10 cellular contexts compared by ENCODE assay signal in the genomic region with DNA sequence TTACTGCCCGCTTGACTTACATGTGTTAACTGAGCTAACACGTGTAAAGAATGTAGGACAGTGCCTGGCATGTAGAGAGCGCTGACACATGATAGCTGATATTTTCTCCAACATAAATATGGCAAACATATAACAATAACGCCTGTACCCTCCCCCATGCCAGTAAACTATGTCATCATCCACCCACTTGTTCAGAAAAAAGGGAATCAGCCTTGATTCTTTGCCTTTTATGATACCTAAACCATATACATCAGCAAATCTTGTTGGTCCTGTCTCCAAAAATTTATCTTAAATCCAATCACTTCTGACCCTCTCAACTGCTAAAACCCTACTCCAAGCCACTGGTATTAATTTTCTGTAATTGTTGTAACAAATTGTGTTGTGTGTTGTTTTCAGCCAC. TPM values are rescaled to one million over a fixed set of nuclear protein-coding genes. Genes with fewer than 3 reads are reported as not detected.
DNase-seq lines count a peak whose midpoint lies in the region; ATAC-seq, FAIRE-seq and TF ChIP-seq lines count a peak whose summit lies in the region.
"Had no signal": no experiment of that assay in that cellular context is flagged by ENCODE, and none has a peak within 500 bp of the region (broad histone marks: within the 10 kb centered on the region; RNA-seq: fewer than 3 reads in every experiment).

No MANE protein-coding gene starts in this region.

- H3K79me2 ChIP-seq in mammary epithelial cell (ENCODE audit: insufficient read depth, low read length) (peaks cover 26% of the 10 kb centered on the region), keratinocyte (ENCODE audit: control insufficient read depth, insufficient read depth, low read length) (peaks cover 21% of the 10 kb centered on the region)

- H3K4me3 Mint-ChIP-seq in MCF 10A (ENCODE audit: unreplicated experiment) (peak overlapping the region; percentile 77), WTC11 (peak overlapping the region; percentile 88)

- H3K27me3 Mint-ChIP-seq in MCF 10A (ENCODE audit: insufficient read depth, unreplicated experiment): no peaks in the 10 kb centered on the region
- peaks cover 45% of the 10 kb centered on the region for H3K27me3 Mint-ChIP-seq in WTC11 (ENCODE audit: low read depth)

- POLR2A ChIA-PET in MCF 10A (lab: Yijun Ruan, JAX): interaction anchor here (0.7 to 9.8 kb wide), 10 partner anchors 10 to 156 kb away, joined by 3 to 234 read pairs (median 13); partner anchors contain the start of genes PGBD2, SH3BP5L and ZNF672
- POLR2A ChIA-PET in WTC11 (lab: Charles Lee): interaction anchor here (2.3 to 2.5 kb wide), 3 partner anchors 14 to 46 kb away, joined by 13 to 20 read pairs (median 18); partner anchors contain the start of genes PGBD2 and ZNF672

- H3K27me3 ChIP-seq in mammary epithelial cell (ENCODE audit: insufficient read depth, low read length) (no peaks in the 10 kb centered on the region), keratinocyte (ENCODE audit: control insufficient read depth, extremely low read depth, insufficient read depth, low read length) (no peaks in the 10 kb centered on the region), testis (no peaks in the 10 kb centered on the region), foreskin keratinocyte (no peaks in the 10 kb centered on the region)

- no peak overlapping the region for H3K4me2 ChIP-seq in mammary epithelial cell (ENCODE audit: insufficient read depth, low read depth, low read length)
- H3K4me2 ChIP-seq in keratinocyte (ENCODE audit: control insufficient read depth, extremely low read depth, insufficient read depth, low read depth, low read length): peak overlapping the region; percentile 81

- 98% methylated on average over 4 of the region's 4 CpGs for WGBS in mammary epithelial cell (ENCODE audit: low coverage, missing lambda C conversion rate)
- 54 to 62% methylated on average over 4 of the region's 4 CpGs for WGBS in testis, 2 donors

- H3K9me3 ChIP-seq in mammary epithelial cell (replicated peaks; ENCODE audit: insufficient read depth, low read length): no peaks in the 10 kb centered on the region
- no peaks in the 10 kb centered on the region for H3K9me3 ChIP-seq in keratinocyte (ENCODE audit: control insufficient read depth, low read depth, low read length)
- no peaks in the 10 kb centered on the region for H3K9me3 ChIP-seq in testis
- H3K9me3 ChIP-seq: MG63 had no signal

- intact Hi-C loops in MCF 10A (cut with micrococcal nuclease): no loop called here
- intact Hi-C loops in mammary epithelial cell (cut with micrococcal nuclease): no loop called here
- intact Hi-C loops in testis (cut with DNase I; ENCODE audit: low total_unique reads): no loop called here

- FAIRE-seq in keratinocyte (lab: Jason Lieb, UNC): no peak
- FAIRE-seq: TTC549 had no signal

- TF ChIP-seq CTCF in MCF 10A (IDR thresholded peaks at IDR 0.05; ENCODE audit: unreplicated experiment) (no peak), mammary epithelial cell (conservative IDR thresholded peaks at IDR 0.05 in 1 of 2, IDR thresholded peaks at IDR 0.05 in 1 of 2; ENCODE audit: extremely low read depth in 1 of 2, insufficient read depth in 1 of 2, low read depth in 1 of 2, low read length in 2 of 2) (no peak), WTC11 (IDR thresholded peaks at IDR 0.05) (no peak), keratinocyte (optimal IDR thresholded peaks at IDR 0.05 in 1 of 3, IDR thresholded peaks at IDR 0.05 in 1 of 3, conservative IDR thresholded peaks at IDR 0.05 in 1 of 3; ENCODE audit: extremely low read depth in 1 of 3, insufficient read depth in 2 of 3, low read length in 3 of 3) (no peak), testis (IDR thresholded peaks at IDR 0.05) (no peak), foreskin keratinocyte (conservative IDR thresholded peaks at IDR 0.05) (no peak)

- H3K4me3 ChIP-seq in mammary epithelial cell (replicated peaks in 1 of 3; ENCODE audit: insufficient read depth in 1 of 3, low read depth in 2 of 3, low read length in 3 of 3) (no peak overlapping the region), keratinocyte (ENCODE audit: control insufficient read depth in 2 of 3, extremely low read depth in 1 of 3, insufficient read depth in 2 of 3, low read depth in 1 of 3, low read length in 3 of 3) (peak overlapping the region in 1 of 3 experiments; percentile 70), testis (no peak overlapping the region)

- no peak overlapping the region for H2AFZ ChIP-seq in mammary epithelial cell (ENCODE audit: low read depth, low read length)
- H2AFZ ChIP-seq in keratinocyte (ENCODE audit: control insufficient read depth, low read length): no peak overlapping the region

- ATAC-seq in WTC11: no peak
- ATAC-seq in foreskin keratinocyte: no peak
- ATAC-seq in HG03139 (IDR thresholded peaks at IDR 0.05; ENCODE audit: unreplicated experiment): no peak

- TF ChIP-seq POLR2A in testis (IDR thresholded peaks at IDR 0.05): no peak

- in situ Hi-C loops in mammary epithelial cell (cut with MboI; ENCODE audit: low sequenced_read_pairs in 2 of 2): no loop called here

- DNase-seq in MCF 10A (ENCODE audit: unreplicated experiment) (no peak), mammary epithelial cell (no peak), WTC11 (ENCODE audit: low spot score) (no peak), keratinocyte (ENCODE audit: low read depth, low spot score) (no peak), testis (no peak), foreskin keratinocyte (no peak), NCI-H226 (no peak)
- DNase-seq: MG63 had no signal

- peak overlapping the region; percentile 70 for H3K27ac Mint-ChIP-seq in MCF 10A (ENCODE audit: low read depth, unreplicated experiment)
- H3K27ac Mint-ChIP-seq in WTC11: peak overlapping the region; percentile 85; the same call in 1 of the 2 replicates

- CTCF ChIA-PET in MCF 10A (lab: Yijun Ruan, JAX): interaction anchor here (0.6 to 6.4 kb wide), 10 partner anchors 13 to 237 kb away, joined by 3 to 44 read pairs (median 6); partner anchors contain the start of genes PGBD2 and ZNF672
- CTCF ChIA-PET in mammary epithelial cell (lab: Charles Lee; ENCODE audit: low non-redundant PET): interaction anchor here (0.6 kb wide), 1 partner anchor 22 kb away, joined by 4 read pairs; the partner anchor contains the start of gene ZNF672
- CTCF ChIA-PET in WTC11 (lab: Charles Lee): interaction anchor here (2.1 to 3.0 kb wide), 4 partner anchors 13 to 53 kb away, joined by 7 to 40 read pairs (median 24); partner anchors contain the start of gene PGBD2

- BruUV-seq in MCF 10A (replicated peaks; lab: Mats Ljungman, UMichigan): no TSS peak
- no TSS peak for BruUV-seq in mammary epithelial cell (replicated peaks; lab: Mats Ljungman, UMichigan)

- H3K9me3 Mint-ChIP-seq in MCF 10A (ENCODE audit: unreplicated experiment) (no peaks in the 10 kb centered on the region), WTC11 (peaks cover 3% of the 10 kb centered on the region)

- no peaks in the 10 kb centered on the region for H3K9me1 ChIP-seq in keratinocyte (ENCODE audit: control insufficient read depth, extremely low read depth, insufficient read depth, low read length)

- H4K20me1 ChIP-seq in mammary epithelial cell (ENCODE audit: insufficient read depth, low read length) (no peaks in the 10 kb centered on the region), keratinocyte (ENCODE audit: control insufficient read depth, extremely low read depth, insufficient read depth, low read length) (no peaks in the 10 kb centered on the region)

- H3K9ac ChIP-seq in mammary epithelial cell (ENCODE audit: insufficient read depth, low read length) (no peak overlapping the region), keratinocyte (ENCODE audit: control insufficient read depth, extremely low read depth, insufficient read depth, low read length) (no peak overlapping the region)

- peaks cover 31% of the 10 kb centered on the region for H3K4me1 ChIP-seq in mammary epithelial cell (ENCODE audit: insufficient read depth, low read length)
- peaks cover 38% of the 10 kb centered on the region for H3K4me1 ChIP-seq in keratinocyte (ENCODE audit: control insufficient read depth, extremely low read depth, insufficient read depth, low read length)
- peaks cover 37% of the 10 kb centered on the region for H3K4me1 ChIP-seq in testis
- no peaks in the 10 kb centered on the region for H3K4me1 ChIP-seq in foreskin keratinocyte

- H3K36me3 ChIP-seq in mammary epithelial cell (ENCODE audit: insufficient read depth, low read length) (peaks cover 2% of the 10 kb centered on the region), keratinocyte (ENCODE audit: control insufficient read depth in 2 of 2, extremely low read depth in 1 of 2, insufficient read depth in 2 of 2, low read length in 2 of 2) (peaks cover 10 to 17% of the 10 kb centered on the region in 2 experiments), testis (ENCODE audit: low read depth, missing control alignments) (no peaks in the 10 kb centered on the region)

- H3K27ac ChIP-seq in mammary epithelial cell (ENCODE audit: insufficient read depth, low read depth, low read length): no peak overlapping the region
- no peak overlapping the region for H3K27ac ChIP-seq in keratinocyte (ENCODE audit: control insufficient read depth, insufficient read depth, low read length)
- peak overlapping the region; percentile 94 to 96 for H3K27ac ChIP-seq in testis
- no peak overlapping the region for H3K27ac ChIP-seq in foreskin keratinocyte

- H3K36me3 Mint-ChIP-seq in MCF 10A (ENCODE audit: insufficient read depth, unreplicated experiment) (peaks cover 15% of the 10 kb centered on the region), WTC11 (peaks cover 8% of the 10 kb centered on the region)

- dilution Hi-C loops in mammary epithelial cell (cut with HindIII; ENCODE audit: low sequenced_read_pairs) (no loop called here), keratinocyte (cut with MboI; ENCODE audit: extremely low pct_ligation_motif_present, low sequenced_read_pairs) (no loop called here)

- H3K4me1 Mint-ChIP-seq in MCF 10A (ENCODE audit: insufficient read depth, unreplicated experiment) (peaks cover 32% of the 10 kb centered on the region), WTC11 (peaks cover 27% of the 10 kb centered on the region)

RNA-seq across cellular contexts. Expression of gene ZNF692, which starts 1.1 kb away (rescaled TPM):
- 88.8 and 103 TPM in 2 replicates for total RNA-seq in MCF 10A (2022)
- 10 to 100 TPM in 1 of 2 donors, 1 to 10 TPM in 1; 9.0 to 39.9 TPM for total RNA-seq in mammary epithelial cell
- 27.9 TPM for polyA plus RNA-seq in mammary epithelial cell
- 21.7 TPM for polyA minus RNA-seq in mammary epithelial cell
- 50.7 to 59.1 TPM (median 56.0 TPM) in 3 replicates for total RNA-seq in WTC11 (2021)
- 18.7 to 48.9 TPM (median 27.0 TPM) in 3 replicates for polyA plus RNA-seq in keratinocyte
- 7.4 TPM for polyA plus RNA-seq in keratinocyte (2011; ENCODE audit: low read depth)
- 11.4 TPM in 2 replicates for polyA plus RNA-seq in keratinocyte (2011; cell fraction: cytosol; rRNA removed)
- polyA plus RNA-seq in keratinocyte (2011; cell fraction: nucleus; rRNA removed): 207 and 235 TPM in 2 replicates
- polyA plus RNA-seq in keratinocyte (2012; ENCODE audit: low replicate concordance): 17.6 and 43.9 TPM in 2 replicates
- 12.8 to 14.5 TPM (median 13.8 TPM) in 3 replicates for polyA minus RNA-seq in keratinocyte
- polyA minus RNA-seq in keratinocyte (2011; cell fraction: cytosol; rRNA and poly(A)+ RNA removed): 15.2 TPM
- 22.2 and 23.7 TPM in 2 replicates for polyA minus RNA-seq in keratinocyte (2011; cell fraction: nucleus; rRNA and poly(A)+ RNA removed)
- total RNA-seq in testis: 10 to 100 TPM; 86.2 to 89.4 TPM
- polyA plus RNA-seq in testis (ENCODE audit: insufficient read depth, low read depth, low replicate concordance): 82.9 TPM
- total RNA-seq in foreskin keratinocyte: 26.2 and 27.3 TPM in 2 replicates
- polyA plus RNA-seq in foreskin keratinocyte: 33.1 and 33.8 TPM in 2 replicates

RNA-seq across cellular contexts. Expression of gene ZNF672, which starts 22.0 kb away (rescaled TPM):
- total RNA-seq in MCF 10A (2022): 35.8 and 36.2 TPM in 2 replicates
- 10 to 100 TPM; 20.5 to 22.5 TPM for total RNA-seq in mammary epithelial cell
- polyA plus RNA-seq in mammary epithelial cell: 21.6 TPM
- 27.4 TPM for polyA minus RNA-seq in mammary epithelial cell
- total RNA-seq in WTC11 (2021): 34.1 to 37.9 TPM (median 34.6 TPM) in 3 replicates
- 12.6 to 16.9 TPM (median 15.4 TPM) in 3 replicates for polyA plus RNA-seq in keratinocyte
- polyA plus RNA-seq in keratinocyte (2011; ENCODE audit: low read depth): 2.9 TPM
- 11.3 and 12.8 TPM in 2 replicates for polyA plus RNA-seq in keratinocyte (2011; cell fraction: cytosol; rRNA removed)
- 15.4 and 15.6 TPM in 2 replicates for polyA plus RNA-seq in keratinocyte (2011; cell fraction: nucleus; rRNA removed)
- 11.2 and 12.4 TPM in 2 replicates for polyA plus RNA-seq in keratinocyte (2012; ENCODE audit: low replicate concordance)
- 14.9 to 19.9 TPM (median 19.3 TPM) in 3 replicates for polyA minus RNA-seq in keratinocyte
- 24.6 TPM for polyA minus RNA-seq in keratinocyte (2011; cell fraction: cytosol; rRNA and poly(A)+ RNA removed)
- polyA minus RNA-seq in keratinocyte (2011; cell fraction: nucleus; rRNA and poly(A)+ RNA removed): 11.7 and 12.8 TPM in 2 replicates
- 10 to 100 TPM; 57.3 to 65.0 TPM for total RNA-seq in testis
- polyA plus RNA-seq in testis (ENCODE audit: insufficient read depth, low read depth, low replicate concordance): 28.4 TPM
- total RNA-seq in foreskin keratinocyte: 14.9 and 16.1 TPM in 2 replicates
- 13.3 and 15.9 TPM in 2 replicates for polyA plus RNA-seq in foreskin keratinocyte

RNA-seq across cellular contexts. Expression of gene SH3BP5L, which starts 34.3 kb away (rescaled TPM):
- total RNA-seq in MCF 10A (2022) (31.5 and 34.0 TPM in 2 replicates), mammary epithelial cell (10 to 100 TPM; 22.3 to 30.3 TPM), WTC11 (2021) (28.3 to 32.9 TPM (median 28.3 TPM) in 3 replicates), testis (10 to 100 TPM; 31.1 to 31.5 TPM), foreskin keratinocyte (16.8 and 18.5 TPM in 2 replicates)
- polyA plus RNA-seq in mammary epithelial cell (19.8 TPM), keratinocyte (13.2 to 21.2 TPM (median 17.3 TPM) in 3 replicates), testis (ENCODE audit: insufficient read depth, low read depth, low replicate concordance) (26.8 TPM), foreskin keratinocyte (13.5 and 15.4 TPM in 2 replicates)
- polyA minus RNA-seq in mammary epithelial cell (38.7 TPM), keratinocyte (15.0 to 26.4 TPM (median 20.5 TPM) in 3 replicates)
- polyA plus RNA-seq in keratinocyte (2011; ENCODE audit: low read depth): 7.3 TPM
- polyA plus RNA-seq in keratinocyte (2011; cell fraction: cytosol; rRNA removed): 13.4 and 16.9 TPM in 2 replicates
- 29.2 TPM in 2 replicates for polyA plus RNA-seq in keratinocyte (2011; cell fraction: nucleus; rRNA removed)
- polyA plus RNA-seq in keratinocyte (2012; ENCODE audit: low replicate concordance): 11.7 and 17.9 TPM in 2 replicates
- polyA minus RNA-seq in keratinocyte (2011; cell fraction: cytosol; rRNA and poly(A)+ RNA removed): 18.4 TPM
- 12.1 and 15.7 TPM in 2 replicates for polyA minus RNA-seq in keratinocyte (2011; cell fraction: nucleus; rRNA and poly(A)+ RNA removed)

RNA-seq across cellular contexts. Expression of gene PGBD2, which starts 46.0 kb away (rescaled TPM):
- total RNA-seq in MCF 10A (2022): 5.2 and 5.9 TPM in 2 replicates
- total RNA-seq in mammary epithelial cell: 1 to 10 TPM; 3.8 to 4.2 TPM
- 3.9 TPM for polyA plus RNA-seq in mammary epithelial cell
- not detected for polyA minus RNA-seq in mammary epithelial cell
- 6.5 to 6.9 TPM (median 6.6 TPM) in 3 replicates for total RNA-seq in WTC11 (2021)
- 5.1 to 6.1 TPM (median 5.3 TPM) in 3 replicates for polyA plus RNA-seq in keratinocyte
- polyA plus RNA-seq in keratinocyte (2011; ENCODE audit: low read depth): 4.4 TPM
- polyA plus RNA-seq in keratinocyte (2011; cell fraction: cytosol; rRNA removed): 1.6 and 2.5 TPM in 2 replicates
- polyA plus RNA-seq in keratinocyte (2011; cell fraction: nucleus; rRNA removed): 11.7 and 13.1 TPM in 2 replicates
- polyA plus RNA-seq in keratinocyte (2012; ENCODE audit: low replicate concordance): 3.4 and 4.8 TPM in 2 replicates
- polyA minus RNA-seq in keratinocyte: 2.4 to 7.9 TPM (median 6.9 TPM) in 3 replicates
- 3.1 TPM for polyA minus RNA-seq in keratinocyte (2011; cell fraction: cytosol; rRNA and poly(A)+ RNA removed)
- 4.3 and 8.8 TPM in 2 replicates for polyA minus RNA-seq in keratinocyte (2011; cell fraction: nucleus; rRNA and poly(A)+ RNA removed)
- 10 to 100 TPM; 12.2 to 13.5 TPM for total RNA-seq in testis
- 18.8 TPM for polyA plus RNA-seq in testis (ENCODE audit: insufficient read depth, low read depth, low replicate concordance)
- total RNA-seq in foreskin keratinocyte: 3.4 and 4.1 TPM in 2 replicates
- polyA plus RNA-seq in foreskin keratinocyte: 2.0 and 2.4 TPM in 2 replicates

Comparison
In these comparisons a context has a peak if more than half of its experiments do, and no peak if none do; other contexts are left out.
1. H3K27ac ChIP-seq: peak in testis (2 of 2); none in mammary epithelial cell (single experiment), keratinocyte (single experiment) and foreskin keratinocyte (single experiment).